Comparison of ENCODE assay signal across 15 cellular contexts in genomic region chr1:94646151-94646643, GRCh38.
DNase-seq lines count a peak whose midpoint lies in the region; ATAC-seq, FAIRE-seq and TF ChIP-seq lines count a peak whose summit lies in the region.
"Had no signal": no experiment of that assay in that cellular context is flagged by ENCODE, and none has a peak within 500 bp of the region (broad histone marks: within the 10 kb centered on the region; RNA-seq: fewer than 3 reads in every experiment).

No MANE protein-coding gene starts in this region.

- 47% methylated on average over 4 of the region's 4 CpGs for WGBS in A549 (ENCODE audit: missing lambda C conversion rate)
- 91 to 96% (median 96%) methylated on average over 4 of the region's 4 CpGs for WGBS in spleen, 5 donors

- ATAC-seq in A549, result no peak
- peak; percentile 79 for ATAC-seq in HCT116
- no peak for ATAC-seq in activated CD4-positive, alpha-beta T cell treated with anti-CD3 and anti-CD28 coated beads for 36 hours
- ATAC-seq in HG03439 (IDR thresholded peaks at IDR 0.05; ENCODE audit: unreplicated experiment), result no peak
- ATAC-seq: heart right ventricle had no signal

- H3K9me3 ChIP-seq in A549 (no peaks in the 10 kb centered on the region), HCT116 (ENCODE audit: control insufficient read depth in 1 of 2, insufficient read depth in 1 of 2, low read depth in 1 of 2, low read length in 2 of 2) (no peaks in the 10 kb centered on the region), spleen (no peaks in the 10 kb centered on the region)
- H3K9me3 ChIP-seq: heart right ventricle, SJCRH30, upper lobe of left lung had no signal

- H3K4me1 ChIP-seq in A549 (0 out of 3 replicates have a peak, but pooled peaks cover 6% of the 10 kb centered on the region), HCT116 (ENCODE audit: control insufficient read depth in 1 of 2, insufficient read depth in 2 of 2, low read length in 2 of 2) (peaks cover 21 to 74% of the 10 kb centered on the region in 2 experiments), spleen (no peaks in the 10 kb centered on the region)

- H2AFZ ChIP-seq in HCT116 (ENCODE audit: low read depth, low read length, poor library complexity, severe bottlenecking), result peak overlapping the region; percentile 81

- H3K27ac Mint-ChIP-seq in activated CD4-positive, alpha-beta T cell treated with anti-CD3 and anti-CD28 coated beads for 36 hours, result no peak overlapping the region

- DNase-seq in A549 (ENCODE audit: low read depth in 1 of 2, low spot score in 1 of 2), result no peak
- no peak for DNase-seq in HCT116 (ENCODE audit: low read depth, low spot score)
- peak; percentile 29 for DNase-seq in T1000 (lab: John Stamatoyannopoulos, UW)
- peak; percentile 29 for DNase-seq in foreskin melanocyte
- no peak for DNase-seq in activated CD4-positive, alpha-beta T cell treated with anti-CD3 and anti-CD28 coated beads for 36 hours
- no peak for DNase-seq in spleen
- DNase-seq in NCI-H1048 (lab: John Stamatoyannopoulos, UW), result no peak
- DNase-seq: heart right ventricle, KBM-7, NCI-H1694 treated with DMSO at 0.1 percent for 48 hours, NCI-H82, SJCRH30, upper lobe of left lung had no signal

- TF ChIP-seq RAD21 in A549 (conservative IDR thresholded peaks at IDR 0.05 in 1 of 2, IDR thresholded peaks at IDR 0.05 in 1 of 2) (no peak), HCT116 (IDR thresholded peaks at IDR 0.05; ENCODE audit: low read depth) (0 out of 2 replicates have a peak, but pooled peaks have one; percentile 9)

- no TSS peak for BruUV-seq in HCT116 (replicated peaks; lab: Mats Ljungman, UMichigan)

- H3K79me2 ChIP-seq in HCT116 (ENCODE audit: insufficient read depth, low read length), result no peaks in the 10 kb centered on the region

- intact Hi-C loops in HCT116 (cut with micrococcal nuclease), result no loop called here
- intact Hi-C loops in activated CD4-positive, alpha-beta T cell treated with anti-CD3 and anti-CD28 coated beads for 36 hours (cut with DNase I, micrococcal nuclease), result no loop called here
- intact Hi-C loops in spleen (cut with DNase I; ENCODE audit: low total_unique reads), result no loop called here

- no peak for TF ChIP-seq EP300 in A549 (IDR thresholded peaks at IDR 0.05)

- no peaks in the 10 kb centered on the region for H3K36me3 Mint-ChIP-seq in activated CD4-positive, alpha-beta T cell treated with anti-CD3 and anti-CD28 coated beads for 36 hours (ENCODE audit: low read depth)

- H3K27ac ChIP-seq in A549, result 0 out of 6 replicates have a peak overlapping the region, but pooled peaks of 1 of the 2 experiments have one; percentile 35
- peak overlapping the region; percentile 69 for H3K27ac ChIP-seq in HCT116 (ENCODE audit: low read depth, low read length)
- no peak overlapping the region for H3K27ac ChIP-seq in spleen
- H3K27ac ChIP-seq: heart right ventricle, SJCRH30, upper lobe of left lung had no signal

- no peak overlapping the region for H3K4me3 ChIP-seq in A549
- no peak overlapping the region for H3K4me3 ChIP-seq in HCT116 (replicated peaks in 1 of 2; ENCODE audit: low read depth in 1 of 2, low read length in 2 of 2)
- H3K4me3 ChIP-seq in spleen, result no peak overlapping the region
- H3K4me3 ChIP-seq: heart right ventricle, SJCRH30, upper lobe of left lung had no signal

- peak overlapping the region; percentile 35; the same call in 1 of the 2 replicates for H3K9ac ChIP-seq in HCT116 (ENCODE audit: low read length)

- POLR2A ChIA-PET in A549 (lab: Yijun Ruan, JAX), result no interaction called here
- POLR2A ChIA-PET in HCT116 (lab: Charles Lee), result no interaction called here
- POLR2A ChIA-PET in activated CD4-positive, alpha-beta T cell treated with anti-CD3 and anti-CD28 coated beads for 36 hours (lab: Charles Lee), result no interaction called here

- TF ChIP-seq CTCF in A549 (IDR thresholded peaks at IDR 0.05) (no peak), HCT116 (IDR thresholded peaks at IDR 0.05 in 2 of 3, conservative IDR thresholded peaks at IDR 0.05 in 1 of 3; ENCODE audit: borderline replicate concordance in 1 of 3, insufficient read depth in 1 of 3, low read depth in 2 of 3, low read length in 2 of 3) (no peak), spleen (IDR thresholded peaks at IDR 0.05 in 8 of 11, conservative IDR thresholded peaks at IDR 0.05 in 3 of 11) (no peak)

- no peaks in the 10 kb centered on the region for H4K20me1 ChIP-seq in HCT116 (ENCODE audit: insufficient read depth)

- RAD21 ChIA-PET in HCT116 (lab: Charles Lee; ENCODE audit: low non-redundant PET in 1 of 2, low total read pairs in 2 of 2, uncharacterized antibody in 2 of 2, unreplicated experiment in 2 of 2), result interaction anchor here in 1 of 2 experiments (0.5 kb wide), 1 partner anchor 283 kb away, joined by 4 read pairs; no protein-coding TSS in a partner anchor

- CTCF ChIA-PET in A549 (lab: Yijun Ruan, JAX), result interaction anchor here (1.2 kb wide), 1 partner anchor 8 kb away, joined by 3 read pairs; no protein-coding TSS in a partner anchor
- CTCF ChIA-PET in HCT116 (lab: Charles Lee), result no interaction called here
- CTCF ChIA-PET in activated CD4-positive, alpha-beta T cell treated with anti-CD3 and anti-CD28 coated beads for 36 hours (lab: Charles Lee), result interaction anchor here (0.6 kb wide), 1 partner anchor 132 kb away, joined by 3 read pairs; no protein-coding TSS in a partner anchor

- H3K4me2 ChIP-seq in A549 (no peak overlapping the region), HCT116 (ENCODE audit: low read length) (peak overlapping the region; percentile 58)

- H3K4me3 Mint-ChIP-seq in activated CD4-positive, alpha-beta T cell treated with anti-CD3 and anti-CD28 coated beads for 36 hours, result no peak overlapping the region

- H3K27me3 ChIP-seq in HCT116 (ENCODE audit: insufficient read depth, low read length), result no peaks in the 10 kb centered on the region
- no peaks in the 10 kb centered on the region for H3K27me3 ChIP-seq in spleen (replicated peaks in 1 of 7)
- H3K27me3 ChIP-seq: heart right ventricle, SJCRH30, upper lobe of left lung had no signal

- no peaks in the 10 kb centered on the region for H3K4me1 Mint-ChIP-seq in activated CD4-positive, alpha-beta T cell treated with anti-CD3 and anti-CD28 coated beads for 36 hours

- no peaks in the 10 kb centered on the region for H3K9me3 Mint-ChIP-seq in activated CD4-positive, alpha-beta T cell treated with anti-CD3 and anti-CD28 coated beads for 36 hours (ENCODE audit: low read depth)

- H3K36me3 ChIP-seq in HCT116 (ENCODE audit: control insufficient read depth in 1 of 2, insufficient read depth in 2 of 2, low read length in 2 of 2) (no peaks in the 10 kb centered on the region), spleen (no peaks in the 10 kb centered on the region)
- H3K36me3 ChIP-seq: heart right ventricle, SJCRH30, upper lobe of left lung had no signal

- no peak for FAIRE-seq in A549 (lab: Jason Lieb, UNC)
- FAIRE-seq: A204.1 had no signal

- peaks cover 3% of the 10 kb centered on the region for H3K27me3 Mint-ChIP-seq in activated CD4-positive, alpha-beta T cell treated with anti-CD3 and anti-CD28 coated beads for 36 hours

- TF ChIP-seq POLR2A in A549 (IDR thresholded peaks at IDR 0.05; ENCODE audit: low read length), result no peak
- TF ChIP-seq POLR2A in HCT116 (IDR thresholded peaks at IDR 0.05; ENCODE audit: borderline replicate concordance, extremely low read depth, insufficient read depth, insufficient read length), result no peak
- no peak for TF ChIP-seq POLR2A in spleen (IDR thresholded peaks at IDR 0.05)

- no peaks in the 10 kb centered on the region for H3K9me2 ChIP-seq in HCT116 (ENCODE audit: insufficient read depth)

TF ChIP-seq in A549, 52 proteins besides CTCF, POLR2A, EP300 and RAD21 (continues in another document):
- TF ChIP-seq, protein P1, sequence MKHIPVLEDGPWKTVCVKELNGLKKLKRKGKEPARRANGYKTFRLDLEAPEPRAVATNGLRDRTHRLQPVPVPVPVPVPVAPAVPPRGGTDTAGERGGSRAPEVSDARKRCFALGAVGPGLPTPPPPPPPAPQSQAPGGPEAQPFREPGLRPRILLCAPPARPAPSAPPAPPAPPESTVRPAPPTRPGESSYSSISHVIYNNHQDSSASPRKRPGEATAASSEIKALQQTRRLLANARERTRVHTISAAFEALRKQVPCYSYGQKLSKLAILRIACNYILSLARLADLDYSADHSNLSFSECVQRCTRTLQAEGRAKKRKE (CRISPR knock-in tag; IDR thresholded peaks at IDR 0.05; ENCODE audit: low read depth), result no peak
- TF ChIP-seq NR3C1 (IDR thresholded peaks at IDR 0.05) (no peak), CBX2 (IDR thresholded peaks at IDR 0.05; ENCODE audit: borderline replicate concordance, low read depth) (no peak), HOXB13 (CRISPR knock-in tag; IDR thresholded peaks at IDR 0.05; ENCODE audit: low read depth) (no peak)
- TF ChIP-seq, protein P2, sequence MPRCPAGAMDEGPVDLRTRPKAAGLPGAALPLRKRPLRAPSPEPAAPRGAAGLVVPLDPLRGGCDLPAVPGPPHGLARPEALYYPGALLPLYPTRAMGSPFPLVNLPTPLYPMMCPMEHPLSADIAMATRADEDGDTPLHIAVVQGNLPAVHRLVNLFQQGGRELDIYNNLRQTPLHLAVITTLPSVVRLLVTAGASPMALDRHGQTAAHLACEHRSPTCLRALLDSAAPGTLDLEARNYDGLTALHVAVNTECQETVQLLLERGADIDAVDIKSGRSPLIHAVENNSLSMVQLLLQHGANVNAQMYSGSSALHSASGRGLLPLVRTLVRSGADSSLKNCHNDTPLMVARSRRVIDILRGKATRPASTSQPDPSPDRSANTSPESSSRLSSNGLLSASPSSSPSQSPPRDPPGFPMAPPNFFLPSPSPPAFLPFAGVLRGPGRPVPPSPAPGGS (IDR thresholded peaks at IDR 0.05), result no peak

TF ChIP-seq in HCT116, 20 proteins besides CTCF, POLR2A, EP300 and RAD21:
- no peak for TF ChIP-seq EGR1 (IDR thresholded peaks at IDR 0.05; ENCODE audit: low read depth)
- TF ChIP-seq, protein P3, sequence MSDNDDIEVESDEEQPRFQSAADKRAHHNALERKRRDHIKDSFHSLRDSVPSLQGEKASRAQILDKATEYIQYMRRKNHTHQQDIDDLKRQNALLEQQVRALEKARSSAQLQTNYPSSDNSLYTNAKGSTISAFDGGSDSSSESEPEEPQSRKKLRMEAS (IDR thresholded peaks at IDR 0.05), result peak; percentile 59
- peak; percentile 70; the same call in 1 of the 2 replicates for TF ChIP-seq FOSL1 (IDR thresholded peaks at IDR 0.05; ENCODE audit: low read depth)
- no peak for TF ChIP-seq ELF1 (IDR thresholded peaks at IDR 0.05; ENCODE audit: borderline replicate concordance, low read depth)
- peak; percentile 63; the same call in 1 of the 2 replicates for TF ChIP-seq SP1 (IDR thresholded peaks at IDR 0.05; ENCODE audit: low read depth)
- peak; percentile 44 for TF ChIP-seq JUND (IDR thresholded peaks at IDR 0.05)
- TF ChIP-seq SIN3A (IDR thresholded peaks at IDR 0.05; ENCODE audit: low read depth), result 0 out of 2 replicates have a peak, but pooled peaks have one; percentile 48
- 0 out of 2 replicates have a peak, but pooled peaks have one; percentile 17 for TF ChIP-seq POLR2AphosphoS5 (IDR thresholded peaks at IDR 0.05; ENCODE audit: low read depth, low read length)

Comparison
In these comparisons a context has a peak if more than half of its experiments do, and no peak if none do; other contexts are left out.
1. DNase-seq: peak in T1000 (single experiment) and foreskin melanocyte (single experiment); none in A549 (0 of 2), HCT116 (single experiment), activated CD4-positive, alpha-beta T cell treated with anti-CD3 and anti-CD28 coated beads for 36 hours (single experiment), spleen (single experiment) and NCI-H1048 (single experiment).